ENCODE assay signal across 10 cellular contexts in the genomic region with DNA sequence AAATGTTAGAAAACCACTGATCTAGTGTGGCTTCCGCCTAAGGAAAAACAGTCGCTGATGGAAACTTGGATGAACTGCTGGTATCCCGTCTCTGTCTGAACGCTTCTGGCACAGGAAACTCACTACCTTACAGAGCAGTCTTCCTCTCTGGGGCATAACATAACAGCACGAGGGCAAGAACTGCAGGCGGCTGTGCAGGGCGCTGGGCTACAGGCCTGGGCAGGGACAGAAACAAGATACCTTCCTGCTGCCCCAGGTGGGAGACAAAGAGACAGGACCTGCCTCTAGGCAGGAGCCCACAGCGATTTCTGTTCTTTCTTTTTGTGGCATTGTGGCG.
DNase-seq lines count a peak whose midpoint lies in the region; ATAC-seq and TF ChIP-seq lines count a peak whose summit lies in the region.
"Had no signal": no experiment of that assay in that cellular context is flagged by ENCODE, and none has a peak within 500 bp of the region (broad histone marks: within the 10 kb centered on the region; RNA-seq: fewer than 3 reads in every experiment).

No MANE protein-coding gene starts in this region.

- DNase-seq in DMS79 treated with DMSO at 0.1 percent for 48 hours (lab: John Stamatoyannopoulos, UW), result peak; percentile 33
- DNase-seq in DMS79 (lab: John Stamatoyannopoulos, UW), result no peak
- no peak for DNase-seq in effector memory CD8-positive, alpha-beta T cell
- no peak for DNase-seq in tibial artery
- no peak for DNase-seq in NAMALWA (ENCODE audit: low spot score)
- no peak for DNase-seq in activated gamma-delta T cell (lab: John Stamatoyannopoulos, UW)
- DNase-seq: activated CD4-positive, alpha-beta T cell treated with anti-CD3 and anti-CD28 coated beads for 36 hours had no signal

- H3K9me3 Mint-ChIP-seq in effector memory CD8-positive, alpha-beta T cell, result no peaks in the 10 kb centered on the region

- H3K4me3 Mint-ChIP-seq in effector memory CD8-positive, alpha-beta T cell, result peak overlapping the region; percentile 64 to 70
- H3K4me3 Mint-ChIP-seq: activated CD4-positive, alpha-beta T cell treated with anti-CD3 and anti-CD28 coated beads for 36 hours had no signal

- H3K27ac Mint-ChIP-seq in effector memory CD8-positive, alpha-beta T cell, result peak overlapping the region; percentile 81 to 92
- H3K27ac Mint-ChIP-seq: activated CD4-positive, alpha-beta T cell treated with anti-CD3 and anti-CD28 coated beads for 36 hours had no signal

- peak overlapping the region; percentile 12 to 49 for H3K4me3 ChIP-seq in muscle layer of colon (ENCODE audit: low read depth in 1 of 2, low read length in 2 of 2)
- H3K4me3 ChIP-seq in tibial artery, result peak overlapping the region; percentile 32 to 45

- H3K9ac ChIP-seq in muscle layer of colon (ENCODE audit: low read length), result peak overlapping the region; percentile 73

- no peaks in the 10 kb centered on the region for H3K27me3 Mint-ChIP-seq in effector memory CD8-positive, alpha-beta T cell
- H3K27me3 Mint-ChIP-seq: activated CD4-positive, alpha-beta T cell treated with anti-CD3 and anti-CD28 coated beads for 36 hours had no signal

- no peak for ATAC-seq in effector memory CD8-positive, alpha-beta T cell (replicated peaks)
- ATAC-seq in HG02763 (IDR thresholded peaks at IDR 0.05; ENCODE audit: unreplicated experiment), result no peak
- ATAC-seq: activated CD4-positive, alpha-beta T cell treated with anti-CD3 and anti-CD28 coated beads for 36 hours had no signal

- no peaks in the 10 kb centered on the region for H3K9me3 ChIP-seq in muscle layer of colon (ENCODE audit: low read length)
- H3K9me3 ChIP-seq in tibial artery, result no peaks in the 10 kb centered on the region

- H3K4me1 ChIP-seq in muscle layer of colon (ENCODE audit: insufficient read depth, low read length) (peaks cover 82% of the 10 kb centered on the region), tibial artery (peaks cover 7 to 92% (median 67%) of the 10 kb centered on the region in 4 donors)

- H3K36me3 Mint-ChIP-seq in effector memory CD8-positive, alpha-beta T cell (ENCODE audit: insufficient read depth), result no peaks in the 10 kb centered on the region

- TF ChIP-seq CTCF in tibial artery (IDR thresholded peaks at IDR 0.05), result no peak

- no peaks in the 10 kb centered on the region for H3K36me3 ChIP-seq in muscle layer of colon (ENCODE audit: insufficient read depth, low read length)
- H3K36me3 ChIP-seq in tibial artery, result no peaks in the 10 kb centered on the region

- peaks cover 27 to 29% of the 10 kb centered on the region in 2 donors for H3K4me1 Mint-ChIP-seq in effector memory CD8-positive, alpha-beta T cell (ENCODE audit: low read depth in 2 of 2)

- intact Hi-C loops in tibial artery (cut with DNase I; ENCODE audit: low total_unique reads), result no loop called here

- H3K27ac ChIP-seq in muscle layer of colon (ENCODE audit: low read depth, low read length), result peak overlapping the region; percentile 92
- peak overlapping the region; percentile 85 to 89 for H3K27ac ChIP-seq in tibial artery
- H3K27ac ChIP-seq: 22Rv1 had no signal

- H3K27me3 ChIP-seq in muscle layer of colon (ENCODE audit: control insufficient read depth in 1 of 2, insufficient read depth in 2 of 2, low read length in 2 of 2), result no peaks in the 10 kb centered on the region
- H3K27me3 ChIP-seq in tibial artery, result no peaks in the 10 kb centered on the region
